1 cellular context compared by ENCODE assay signal in the genomic region with DNA sequence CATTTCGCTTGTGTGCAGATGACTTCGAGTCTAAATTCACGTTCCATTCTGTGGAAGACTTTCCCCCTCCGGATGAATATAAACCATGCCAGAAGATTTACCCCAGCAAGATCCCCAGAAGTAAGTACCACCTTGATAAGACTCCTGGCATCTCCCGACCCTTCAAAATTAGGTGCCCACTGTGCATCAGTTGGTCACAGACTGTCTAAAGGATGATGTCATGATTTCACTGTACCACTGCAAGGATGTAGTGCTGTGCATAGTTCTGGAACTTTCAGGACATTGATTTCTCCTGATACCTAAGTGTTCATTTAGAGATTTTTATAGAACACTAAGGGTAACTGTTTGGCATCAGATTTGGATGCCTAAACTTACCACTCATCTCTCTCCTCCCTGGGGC.
TF ChIP-seq lines count a peak whose summit lies in the region.

No MANE protein-coding gene starts in this region.

TF ChIP-seq in endothelial cell of umbilical vein, 7 proteins besides CTCF, POLR2A, EP300 and RAD21 (continued from another document):
- no peak for TF ChIP-seq MYC (IDR thresholded peaks at IDR 0.05; ENCODE audit: low read depth, low read length)
- TF ChIP-seq, protein P1, sequence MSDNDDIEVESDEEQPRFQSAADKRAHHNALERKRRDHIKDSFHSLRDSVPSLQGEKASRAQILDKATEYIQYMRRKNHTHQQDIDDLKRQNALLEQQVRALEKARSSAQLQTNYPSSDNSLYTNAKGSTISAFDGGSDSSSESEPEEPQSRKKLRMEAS (IDR thresholded peaks at IDR 0.05; ENCODE audit: insufficient read depth, insufficient read length) = no peak
- no peak for TF ChIP-seq JUN (IDR thresholded peaks at IDR 0.05; ENCODE audit: borderline replicate concordance, insufficient read depth, insufficient read length, low read depth)
